Comparison of ENCODE assay signal across 8 cellular contexts in the genomic region with DNA sequence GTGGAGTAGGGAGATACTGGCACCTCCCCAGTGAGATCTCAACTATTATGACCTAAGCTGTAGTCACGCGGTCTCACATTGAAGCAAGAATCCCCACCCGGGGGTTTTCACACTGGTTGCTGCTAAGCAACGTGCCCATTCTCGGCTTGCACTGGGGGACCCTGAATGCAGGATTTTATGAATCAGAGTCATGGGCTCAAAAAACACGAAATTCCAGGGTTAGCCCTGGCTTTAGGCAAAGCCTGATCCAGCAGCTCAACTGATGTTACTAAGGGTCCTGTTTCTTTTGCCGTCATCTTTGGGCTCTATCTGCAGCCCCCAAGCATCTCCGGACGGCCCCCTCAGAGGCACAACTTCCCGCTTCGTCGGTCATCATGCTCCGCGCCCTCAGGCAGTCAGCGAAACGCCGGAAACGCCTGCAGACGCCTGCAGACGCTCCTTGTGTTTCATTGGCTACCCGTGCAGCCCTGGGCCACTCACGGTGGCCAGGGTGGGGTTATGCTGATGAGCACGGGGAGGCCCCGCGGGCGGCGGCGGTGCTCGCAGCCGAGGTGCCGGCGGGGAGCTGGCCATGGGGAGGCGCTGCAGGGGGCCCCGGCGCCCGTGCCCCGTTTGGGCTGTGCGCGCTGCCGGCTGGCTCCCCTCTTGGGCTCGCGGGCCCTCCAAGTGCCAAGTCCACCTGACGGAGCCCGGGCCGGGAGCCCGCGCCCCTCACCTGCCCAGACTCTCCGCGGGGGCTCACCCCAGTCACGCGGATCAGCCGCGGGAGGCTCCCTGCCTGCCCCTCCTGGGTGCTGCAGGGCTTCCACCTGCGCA. TPM values are rescaled to one million over a fixed set of nuclear protein-coding genes. Genes with fewer than 3 reads are reported as not detected.
DNase-seq lines count a peak whose midpoint lies in the region; ATAC-seq and TF ChIP-seq lines count a peak whose summit lies in the region.

No MANE protein-coding gene starts in this region.

- peak in 3 of 4 donors; percentile 26 to 47 (median 46) for TF ChIP-seq POLR2A in esophagus squamous epithelium (IDR thresholded peaks at IDR 0.05)

- no peaks in the 10 kb centered on the region for H3K9me2 ChIP-seq in OCI-LY1 (ENCODE audit: low read depth, low read length)

- H3K27ac ChIP-seq in HUES6 (ENCODE audit: low read depth, low read length) (no peak overlapping the region), OCI-LY1 (ENCODE audit: low read depth, low read length, poor library complexity, severe bottlenecking) (no peak overlapping the region), esophagus squamous epithelium (peak overlapping the region; percentile 30 to 72 (median 68))

- H3F3A ChIP-seq in OCI-LY1 (ENCODE audit: insufficient read depth, low read length) = no peaks in the 10 kb centered on the region

- H3K4me3 ChIP-seq in HUES6 (ENCODE audit: low read depth, low read length) (peak overlapping the region; percentile 59), OCI-LY1 (ENCODE audit: low read depth, low read length, poor library complexity, severe bottlenecking) (peak overlapping the region; percentile 63), esophagus squamous epithelium (peak overlapping the region; percentile 28 to 72 (median 48))

- DNase-seq in DMS 273 (lab: John Stamatoyannopoulos, UW; ENCODE audit: unreplicated experiment) = peak; percentile 99
- DNase-seq in activated T-cell treated with anti-CD3 and anti-CD28 coated beads, Interleukin-2, amount 50 U/mL, for 1 hour = peak; percentile 90
- peak; percentile 67 for DNase-seq in esophagus squamous epithelium (lab: John Stamatoyannopoulos, UW)
- peak; percentile 79 for DNase-seq in myocyte (ENCODE audit: low read depth)
- DNase-seq in stimulated activated CD8-positive, alpha-beta memory T cell treated with anti-CD3 and anti-CD28 coated beads, Interleukin-7, amount 100 ng/mL, for 4 hours (ENCODE audit: low read depth in 2 of 2) = peak; percentile 83 to 88

- no peaks in the 10 kb centered on the region for H4K20me1 ChIP-seq in OCI-LY1 (ENCODE audit: insufficient read depth, low read length)

- peak; percentile 98 for ATAC-seq in GM21423 (IDR thresholded peaks at IDR 0.05; ENCODE audit: unreplicated experiment)

- WGBS in esophagus squamous epithelium, 2 donors = 18 to 26% methylated on average over 6 to 14 of the region's 54 CpGs

- H3K4me2 ChIP-seq in OCI-LY1 (ENCODE audit: low read length) = peak overlapping the region; percentile 67

- no peaks in the 10 kb centered on the region for H3K36me3 ChIP-seq in HUES6 (ENCODE audit: control insufficient read depth, insufficient read depth, low read length)
- no peaks in the 10 kb centered on the region; the same call in 1 of the 2 replicates for H3K36me3 ChIP-seq in OCI-LY1 (ENCODE audit: insufficient read depth, low read length)
- no peaks in the 10 kb centered on the region for H3K36me3 ChIP-seq in esophagus squamous epithelium

- H3K27me3 ChIP-seq in HUES6 (ENCODE audit: control insufficient read depth, insufficient read depth, low read length) (peaks cover 25% of the 10 kb centered on the region), OCI-LY1 (ENCODE audit: insufficient read depth, low read length) (no peaks in the 10 kb centered on the region), esophagus squamous epithelium (no peaks in the 10 kb centered on the region)

- peak overlapping the region; percentile 93 for H2AFZ ChIP-seq in OCI-LY1 (ENCODE audit: low read length)

- H3K4me1 ChIP-seq in HUES6 (ENCODE audit: control insufficient read depth, insufficient read depth, low read length) (peaks cover 6% of the 10 kb centered on the region), OCI-LY1 (ENCODE audit: insufficient read depth, low read length, severe bottlenecking) (peaks cover 15% of the 10 kb centered on the region), esophagus squamous epithelium (peaks cover 9 to 53% (median 20%) of the 10 kb centered on the region in 3 donors)

- H3K79me2 ChIP-seq in OCI-LY1 (ENCODE audit: insufficient read depth, low read length) = no peaks in the 10 kb centered on the region

- TF ChIP-seq CTCF in OCI-LY1 (IDR thresholded peaks at IDR 0.05; ENCODE audit: low read length) (peak; percentile 98), esophagus squamous epithelium (IDR thresholded peaks at IDR 0.05) (peak; percentile 55 to 79 (median 74))

- H3K9ac ChIP-seq in HUES6 (ENCODE audit: low read length) (no peak overlapping the region), OCI-LY1 (ENCODE audit: low read length) (peak overlapping the region; percentile 65)

- H3K9me3 ChIP-seq in HUES6 (ENCODE audit: control insufficient read depth, insufficient read depth, low read depth, low read length) = no peaks in the 10 kb centered on the region
- no peaks in the 10 kb centered on the region for H3K9me3 ChIP-seq in OCI-LY1 (ENCODE audit: low read length)
- H3K9me3 ChIP-seq in esophagus squamous epithelium = no peaks in the 10 kb centered on the region

- intact Hi-C loops in esophagus squamous epithelium (cut with DNase I) = no loop called here

RNA-seq across cellular contexts. Expression of gene EFCC1, which starts 25.8 kb away (rescaled TPM):
- total RNA-seq in esophagus squamous epithelium (1 to 10 TPM in 1 of 4 donors, under 1 TPM in 3; 0.19 to 2.9 (median 0.48) TPM), myocyte (1.6 and 4.6 TPM in 2 replicates)
- polyA plus RNA-seq in myocyte (2012) = 1.6 TPM

RNA-seq across cellular contexts. Expression of gene CFAP92, which starts 33.1 kb away (rescaled TPM):
- 1 to 10 TPM in 1 of 4 donors, under 1 TPM in 3; 0.40 to 1.4 (median 0.98) TPM for total RNA-seq in esophagus squamous epithelium
- 0.05 and 0.08 TPM in 2 replicates for total RNA-seq in myocyte
- polyA plus RNA-seq in myocyte (2012) = 0.64 TPM

RNA-seq across cellular contexts. Expression of gene GP9, which starts 33.6 kb away (rescaled TPM):
- not detected for total RNA-seq in esophagus squamous epithelium
- total RNA-seq in myocyte = not detected in 2 replicates
- not detected for polyA plus RNA-seq in myocyte (2012)

Comparison
In these comparisons a context has a peak if more than half of its experiments do, and no peak if none do; other contexts are left out.
1. H3K27ac ChIP-seq: peak in esophagus squamous epithelium (4 of 4); none in HUES6 (single experiment) and OCI-LY1 (single experiment).
2. Peak in every context shown above with its lines, with median percentiles within 50 percentile points of each other: DNase-seq and H3K4me3 ChIP-seq.